Comparison of ENCODE assay signal across 27 cellular contexts in genomic region chr10:98312349-98312748, GRCh38. TPM values are rescaled to one million over a fixed set of nuclear protein-coding genes. Genes with fewer than 3 reads are reported as not detected.
"Had no signal": no experiment of that assay in that cellular context is flagged by ENCODE, and none has a peak within 500 bp of the region (broad histone marks: within the 10 kb centered on the region; RNA-seq: fewer than 3 reads in every experiment).

No MANE protein-coding gene starts in this region.

- H3K4me3 ChIP-seq: esophagus muscularis mucosa, gastroesophageal sphincter, hepatocyte, left ventricle myocardium inferior, mucosa of descending colon, spleen, testis, transverse colon had no signal

- FAIRE-seq: colon had no signal

- ATAC-seq: activated naive CD8-positive, alpha-beta T cell treated with anti-CD3 and anti-CD28 coated beads, Interleukin-2, amount 50 U/mL, for 24 hours; activated T-cell treated with anti-CD3 and anti-CD28 coated beads, Interleukin-2, amount 50 U/mL, for 4 hours; activated T-helper 17 cell treated with anti-CD3 and anti-CD28 coated beads, Interleukin-2, amount 50 U/mL, for 72 hours; gastroesophageal sphincter; mucosa of descending colon; natural killer cell treated with Interleukin-12 subunit alpha and Interleukin-12 subunit beta and Interleukin-15 and Interleukin-18, amount 100 ng/mL, for 72 hours; right cardiac atrium; stimulated activated naive CD8-positive, alpha-beta T cell treated with anti-CD3 and anti-CD28 coated beads, Interleukin-15, Interleukin-2, amounts not matched to agents 100 U/mL and 50 U/mL, for 24 hours; WTC11 had no signal

- DNase-seq: activated CD4-positive, alpha-beta memory T cell treated with anti-CD3 and anti-CD28 coated beads, Interleukin-2, amount 10 ng/mL, durations not matched to agents 7 days and 5 days; activated CD4-positive, alpha-beta T cell treated with anti-CD3 and anti-CD28 coated beads for 1 hour; activated CD4-positive, alpha-beta T cell treated with anti-CD3 and anti-CD28 coated beads, Interleukin-2, amount 10 ng/mL, durations not matched to agents 7 days and 5 days; activated gamma-delta T cell treated with Interleukin-2 at 50 U/mL for 16 hours; activated naive CD4-positive, alpha-beta T cell treated with anti-CD3 and anti-CD28 coated beads, Interleukin-2, amount 50 U/mL, for 16 hours; activated naive CD8-positive, alpha-beta T cell treated with anti-CD3 and anti-CD28 coated beads, Interleukin-2, amount 50 U/mL, for 24 hours; activated T-cell treated with anti-CD3 and anti-CD28 coated beads, Interleukin-2, amount 50 U/mL, for 4 hours; dermis blood vessel endothelial cell; effector CD4-positive, alpha-beta T cell; islet precursor cell; left ventricle myocardium inferior; mucosa of descending colon; posterior cingulate gyrus; right cardiac atrium; spleen; stimulated activated CD4-positive, alpha-beta T cell treated with anti-CD3 and anti-CD28 coated beads, Interleukin-2, amount 100 ng/mL, for 48 hours; stimulated activated naive CD8-positive, alpha-beta T cell treated with anti-CD3 and anti-CD28 coated beads, Interleukin-15, Interleukin-2, amounts not matched to agents 100 U/mL and 50 U/mL, for 24 hours; T-helper 2 cell; testis; transverse colon had no signal

RNA-seq across cellular contexts. Expression of gene LOXL4, which starts 44.4 kb away (rescaled TPM):
- total RNA-seq: activated CD4-positive, alpha-beta memory T cell treated with anti-CD3 and anti-CD28 coated beads, Interleukin-2, amount 10 ng/mL, durations not matched to agents 7 days and 5 days; activated CD4-positive, alpha-beta T cell treated with anti-CD3 and anti-CD28 coated beads, Interleukin-2, amount 10 ng/mL, durations not matched to agents 7 days and 5 days; activated T-cell treated with anti-CD3 and anti-CD28 coated beads, Interleukin-2, amount 50 U/mL, for 4 hours; activated T-helper 17 cell treated with anti-CD3 and anti-CD28 coated beads, Interleukin-2, amount 50 U/mL, for 72 hours; natural killer cell treated with Interleukin-12 subunit alpha and Interleukin-12 subunit beta and Interleukin-15 and Interleukin-18, amount 100 ng/mL, for 72 hours had no signal
